ENCODE assay signal across 10 cellular contexts in genomic region chr3:31508452-31509146, GRCh38.
"Had no signal": no experiment of that assay in that cellular context is flagged by ENCODE, and none has a peak within 500 bp of the region (broad histone marks: within the 10 kb centered on the region; RNA-seq: fewer than 3 reads in every experiment).

No MANE protein-coding gene starts in this region.

- H3K27ac Mint-ChIP-seq: activated naive CD4-positive, alpha-beta T cell treated with anti-CD3 and anti-CD28 coated beads for 36 hours had no signal

- ATAC-seq: SK-N-SH treated with all-trans-retinoic acid at 6 μM for 48 hours had no signal

- H3K9me3 Mint-ChIP-seq: activated naive CD4-positive, alpha-beta T cell treated with anti-CD3 and anti-CD28 coated beads for 36 hours had no signal

- H3K4me3 Mint-ChIP-seq: activated naive CD4-positive, alpha-beta T cell treated with anti-CD3 and anti-CD28 coated beads for 36 hours had no signal

- H3K9me3 ChIP-seq: stomach, thoracic aorta had no signal

- H2AFZ ChIP-seq: parathyroid adenoma had no signal

- H3K27ac ChIP-seq: parathyroid adenoma, stomach, thoracic aorta had no signal

- H3K4me3 ChIP-seq: stomach, thoracic aorta had no signal

- H3K36me3 ChIP-seq: stomach, thoracic aorta had no signal

- H3K79me2 ChIP-seq: parathyroid adenoma had no signal

- DNase-seq: activated CD4-positive, alpha-beta T cell treated with anti-CD3 and anti-CD28 coated beads for 1 hour; activated naive CD4-positive, alpha-beta T cell treated with anti-CD3 and anti-CD28 coated beads for 36 hours; anterior cingulate cortex; dermis blood vessel endothelial cell; stimulated activated CD4-positive, alpha-beta T cell treated with anti-CD3 and anti-CD28 coated beads, Interleukin-4, amount 100 ng/mL, for 1 hour; stimulated activated CD8-positive, alpha-beta memory T cell treated with anti-CD3 and anti-CD28 coated beads, Interleukin-4, amount 100 ng/mL, for 48 hours; stomach had no signal

- H3K4me1 ChIP-seq: parathyroid adenoma, stomach had no signal

- H3K27me3 ChIP-seq: stomach had no signal
